ENCODE assay signal across 9 cellular contexts in genomic region chr11:128731041-128731663, GRCh38. TPM values are rescaled to one million over a fixed set of nuclear protein-coding genes. Genes with fewer than 3 reads are reported as not detected.
DNase-seq lines count a peak whose midpoint lies in the region; ATAC-seq, FAIRE-seq and TF ChIP-seq lines count a peak whose summit lies in the region.
"Had no signal": no experiment of that assay in that cellular context is flagged by ENCODE, and none has a peak within 500 bp of the region (broad histone marks: within the 10 kb centered on the region; RNA-seq: fewer than 3 reads in every experiment).

No MANE protein-coding gene starts in this region.

- H3K4me3 ChIP-seq in H7 (ENCODE audit: insufficient read depth, low read depth, low read length) = no peak overlapping the region

- FAIRE-seq in GM12892 (lab: Jason Lieb, UNC) = peak; percentile 99
- FAIRE-seq: keratinocyte had no signal

- CTCF ChIA-PET in WTC11 (lab: Charles Lee) = no interaction called here

- H3K4me3 Mint-ChIP-seq in central memory CD8-positive, alpha-beta T cell = peak overlapping the region; percentile 80
- H3K4me3 Mint-ChIP-seq in WTC11 = no peak overlapping the region

- no peak for TF ChIP-seq CTCF in WTC11 (IDR thresholded peaks at IDR 0.05)

- ATAC-seq in GM19452 (IDR thresholded peaks at IDR 0.05; ENCODE audit: unreplicated experiment) (peak; percentile 34), HG03432 (IDR thresholded peaks at IDR 0.05; ENCODE audit: unreplicated experiment) (peak; percentile 29), WTC11 (no peak)
- ATAC-seq in central memory CD8-positive, alpha-beta T cell (replicated peaks; ENCODE audit: extremely low read depth, poor library complexity, severe bottlenecking) = peak; percentile 43

- peaks cover 10% of the 10 kb centered on the region for H3K36me3 Mint-ChIP-seq in central memory CD8-positive, alpha-beta T cell (ENCODE audit: insufficient read depth)
- H3K36me3 Mint-ChIP-seq in WTC11 = no peaks in the 10 kb centered on the region

- no peaks in the 10 kb centered on the region for H3K27me3 ChIP-seq in H7 (ENCODE audit: control insufficient read depth, insufficient read depth, low read length)

- TF ChIP-seq POLR2A in GM12892 (IDR thresholded peaks at IDR 0.05; ENCODE audit: low read depth, low read length) = no peak; the same call in 1 of the 2 replicates

- peak overlapping the region; percentile 93 for H3K27ac Mint-ChIP-seq in central memory CD8-positive, alpha-beta T cell (ENCODE audit: low read depth)
- H3K27ac Mint-ChIP-seq in WTC11 = no peak overlapping the region

- H3K36me3 ChIP-seq in H7 (replicated peaks; ENCODE audit: control insufficient read depth, insufficient read depth, low read length) = no peaks in the 10 kb centered on the region

- H3K4me1 Mint-ChIP-seq in central memory CD8-positive, alpha-beta T cell = peaks cover 98% of the 10 kb centered on the region
- H3K4me1 Mint-ChIP-seq in WTC11 = peaks cover 76% of the 10 kb centered on the region

- no peaks in the 10 kb centered on the region for H3K9me3 Mint-ChIP-seq in central memory CD8-positive, alpha-beta T cell
- H3K9me3 Mint-ChIP-seq in WTC11 = no peaks in the 10 kb centered on the region

- H3K27me3 Mint-ChIP-seq in central memory CD8-positive, alpha-beta T cell = no peaks in the 10 kb centered on the region
- peaks cover 22% of the 10 kb centered on the region for H3K27me3 Mint-ChIP-seq in WTC11 (ENCODE audit: low read depth)

- DNase-seq in GM12892 (ENCODE audit: insufficient read length) (no peak), WTC11 (ENCODE audit: low spot score) (no peak), amygdala (lab: John Stamatoyannopoulos, UW) (no peak), H7 (no peak), NCI-H524 (lab: John Stamatoyannopoulos, UW) (no peak)
- DNase-seq in central memory CD8-positive, alpha-beta T cell (ENCODE audit: low spot score in 2 of 2) = no peak

- POLR2A ChIA-PET in WTC11 (lab: Charles Lee) = no interaction called here

TF ChIP-seq in WTC11, 78 proteins besides CTCF, POLR2A, EP300 and RAD21:
- TF ChIP-seq SMAD4 (CRISPR knock-in tag; IDR thresholded peaks at IDR 0.05) = no peak
- no peak for TF ChIP-seq CDX4 (CRISPR knock-in tag; IDR thresholded peaks at IDR 0.05; ENCODE audit: borderline replicate concordance)
- TF ChIP-seq ETV6 (CRISPR knock-in tag; IDR thresholded peaks at IDR 0.05) = no peak
- TF ChIP-seq ATF3 (CRISPR knock-in tag; conservative IDR thresholded peaks at IDR 0.05) = no peak
- TF ChIP-seq ZNF396 (CRISPR knock-in tag; IDR thresholded peaks at IDR 0.05; ENCODE audit: borderline replicate concordance) = no peak
- no peak for TF ChIP-seq ZNF423 (CRISPR knock-in tag; IDR thresholded peaks at IDR 0.05)
- no peak for TF ChIP-seq NFYB (CRISPR knock-in tag; conservative IDR thresholded peaks at IDR 0.05; ENCODE audit: low read depth)
- no peak for TF ChIP-seq ZNF416 (CRISPR knock-in tag; IDR thresholded peaks at IDR 0.05)
- TF ChIP-seq E2F1 (CRISPR knock-in tag; IDR thresholded peaks at IDR 0.05) = no peak
- TF ChIP-seq GRHL2 (CRISPR knock-in tag; IDR thresholded peaks at IDR 0.05; ENCODE audit: insufficient replicate concordance, severe bottlenecking) = no peak
- TF ChIP-seq PREB (CRISPR knock-in tag; IDR thresholded peaks at IDR 0.05; ENCODE audit: borderline replicate concordance) = no peak
- TF ChIP-seq ZNF512 (CRISPR knock-in tag; IDR thresholded peaks at IDR 0.05; ENCODE audit: borderline replicate concordance) = no peak
- TF ChIP-seq ZBTB21 (CRISPR knock-in tag; IDR thresholded peaks at IDR 0.05; ENCODE audit: borderline replicate concordance) = no peak
- no peak for TF ChIP-seq ATF2 (CRISPR knock-in tag; IDR thresholded peaks at IDR 0.05; ENCODE audit: borderline replicate concordance, low read depth)
- TF ChIP-seq FOXJ3 (CRISPR knock-in tag; IDR thresholded peaks at IDR 0.05; ENCODE audit: borderline replicate concordance) = no peak
- no peak for TF ChIP-seq IRF2 (CRISPR knock-in tag; IDR thresholded peaks at IDR 0.05; ENCODE audit: borderline replicate concordance, low read depth)
- TF ChIP-seq ZNF281 (CRISPR knock-in tag; IDR thresholded peaks at IDR 0.05) = no peak
- TF ChIP-seq ATF1 (CRISPR knock-in tag; IDR thresholded peaks at IDR 0.05) = no peak

RNA-seq across cellular contexts. Expression of gene FLI1, which starts 37.3 kb away (rescaled TPM):
- 30.8 TPM for polyA plus RNA-seq in GM12892 (2012; ENCODE audit: missing spikeins)
- total RNA-seq in WTC11 (2021) = 0.39 to 0.63 TPM (median 0.44 TPM) in 3 replicates
- total RNA-seq in H7 (2014; rRNA removed; shearing (Covaris generic)) = 4.0 and 6.9 TPM in 2 replicates
